In the genomic region with DNA sequence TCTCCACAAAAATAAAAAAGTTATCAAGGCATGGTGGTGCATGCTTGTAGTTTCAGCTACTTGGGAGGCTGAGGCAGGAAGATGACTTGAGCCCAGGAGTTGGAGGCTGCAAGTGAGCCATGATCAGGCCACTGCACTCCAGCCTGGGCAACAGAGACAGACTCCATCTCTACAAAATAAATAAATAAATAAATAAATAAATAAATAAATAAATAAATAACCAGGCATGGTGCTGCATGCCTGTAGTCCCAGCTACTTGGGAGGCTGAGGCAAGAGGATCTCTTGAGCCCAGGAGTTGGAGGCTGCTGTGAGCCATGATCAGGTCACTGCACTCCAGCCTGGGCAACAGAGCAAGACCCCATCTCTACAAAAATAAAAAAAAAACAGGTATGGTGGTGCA, we compare ENCODE assay signal across 2 cellular contexts. TPM values are rescaled to one million over a fixed set of nuclear protein-coding genes. Genes with fewer than 3 reads are reported as not detected.
"Had no signal": no experiment of that assay in that cellular context is flagged by ENCODE, and none has a peak within 500 bp of the region (broad histone marks: within the 10 kb centered on the region; RNA-seq: fewer than 3 reads in every experiment).

No MANE protein-coding gene starts in this region.

RNA-seq across cellular contexts. Expression of a gene that starts 26.0 kb away (rescaled TPM):
- total RNA-seq: G401, GM12878 had no signal
